ENCODE assay signal across 12 cellular contexts in the genomic region with DNA sequence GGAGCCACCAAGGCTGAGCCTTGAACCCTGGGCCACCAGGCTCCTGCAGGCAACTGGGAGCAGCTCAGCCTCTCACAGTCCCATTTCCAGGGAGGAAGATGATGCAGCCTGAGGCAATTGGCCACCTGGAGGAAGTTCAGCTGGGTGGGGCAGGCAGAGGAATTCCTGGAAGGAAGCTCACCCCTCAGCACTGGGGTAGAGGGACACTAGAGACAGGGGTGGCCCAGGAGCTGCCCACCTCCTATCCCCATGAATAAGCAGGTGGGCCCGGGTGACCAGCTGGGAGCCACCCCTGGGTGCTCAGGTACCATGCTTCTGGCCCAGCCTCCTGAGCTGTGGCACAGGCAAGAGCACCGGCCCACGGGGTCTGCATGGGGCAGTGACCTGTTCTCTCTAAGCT. TPM values are rescaled to one million over a fixed set of nuclear protein-coding genes. Genes with fewer than 3 reads are reported as not detected.
"Had no signal": no experiment of that assay in that cellular context is flagged by ENCODE, and none has a peak within 500 bp of the region (broad histone marks: within the 10 kb centered on the region; RNA-seq: fewer than 3 reads in every experiment).

No MANE protein-coding gene starts in this region.

- H3K36me3 ChIP-seq: brain microvascular endothelial cell, esophagus squamous epithelium, neural progenitor cell had no signal

- ATAC-seq: activated CD4-positive, CD25-positive, alpha-beta regulatory T cell treated with anti-CD3 and anti-CD28 coated beads, Interleukin-2, amount 50 U/mL, for 24 hours had no signal

- DNase-seq: activated T-cell treated with anti-CD3 and anti-CD28 coated beads, Interleukin-2, amount 50 U/mL, for 1 hour; amygdala; brain microvascular endothelial cell; esophagus squamous epithelium; foreskin fibroblast; head of caudate nucleus; islet precursor cell; small intestine; trophoblast cell had no signal

- H3K4me3 ChIP-seq: esophagus squamous epithelium, neural progenitor cell had no signal

- H3K27ac ChIP-seq: brain microvascular endothelial cell, neural progenitor cell had no signal

- H3K9me3 ChIP-seq: esophagus squamous epithelium had no signal

RNA-seq across cellular contexts. Expression of a gene that starts 3.6 kb away (rescaled TPM):
- total RNA-seq: T-helper 2 cell treated with Interferon-gamma antibody and Interleukin-4, amounts not matched to agents 100 ng/mL and 5 ng/mL, for 36 hours had no signal

RNA-seq across cellular contexts. Expression of a gene that starts 16.5 kb away (rescaled TPM):
- total RNA-seq: T-helper 2 cell treated with Interferon-gamma antibody and Interleukin-4, amounts not matched to agents 100 ng/mL and 5 ng/mL, for 36 hours had no signal

RNA-seq across cellular contexts. Expression of a gene that starts 47.1 kb away (rescaled TPM):
- total RNA-seq: T-helper 2 cell treated with Interferon-gamma antibody and Interleukin-4, amounts not matched to agents 100 ng/mL and 5 ng/mL, for 36 hours had no signal
